15 cellular contexts compared by ENCODE assay signal in genomic region chr11:74055938-74056337, GRCh38. TPM values are rescaled to one million over a fixed set of nuclear protein-coding genes. Genes with fewer than 3 reads are reported as not detected.
DNase-seq lines count a peak whose midpoint lies in the region; ATAC-seq, FAIRE-seq and TF ChIP-seq lines count a peak whose summit lies in the region.
"Had no signal": no experiment of that assay in that cellular context is flagged by ENCODE, and none has a peak within 500 bp of the region (broad histone marks: within the 10 kb centered on the region; RNA-seq: fewer than 3 reads in every experiment).

No MANE protein-coding gene starts in this region.

- no peaks in the 10 kb centered on the region for H3K27me3 ChIP-seq in smooth muscle cell (ENCODE audit: low read depth)
- H3K27me3 ChIP-seq: colonic mucosa, stomach had no signal

- in situ Hi-C loops in SK-MEL-5 (cut with HindIII; ENCODE audit: low pct_unique_long_range_greater_than_20kb, low sequenced_read_pairs): no loop called here

- no peak overlapping the region for H3K4me3 ChIP-seq in fibroblast of the aortic adventitia (ENCODE audit: low read depth, low read length)
- H3K4me3 ChIP-seq in smooth muscle cell: no peak overlapping the region
- H3K4me3 ChIP-seq: colonic mucosa, stomach had no signal

- ATAC-seq in GM18502 (IDR thresholded peaks at IDR 0.05; ENCODE audit: poor library complexity, unreplicated experiment): no peak
- ATAC-seq: Right ventricle myocardium inferior had no signal

- no peaks in the 10 kb centered on the region for H3K36me3 ChIP-seq in smooth muscle cell (ENCODE audit: low read depth)
- H3K36me3 ChIP-seq: colonic mucosa had no signal

- no peaks in the 10 kb centered on the region for H3K9me3 ChIP-seq in smooth muscle cell (replicated peaks; ENCODE audit: low read depth)
- H3K9me3 ChIP-seq: colonic mucosa, stomach had no signal

- H4K20me1 ChIP-seq in smooth muscle cell (ENCODE audit: low read depth): no peaks in the 10 kb centered on the region

- peaks cover 8% of the 10 kb centered on the region for H3K4me1 ChIP-seq in smooth muscle cell (ENCODE audit: low read depth)
- H3K4me1 ChIP-seq: colonic mucosa, stomach had no signal

- no peak overlapping the region for H3K9ac ChIP-seq in smooth muscle cell (ENCODE audit: low read depth)

- DNase-seq in DMS 273 (lab: John Stamatoyannopoulos, UW; ENCODE audit: unreplicated experiment) (peak; percentile 2), DMS 273 treated with DMSO at 0.1 percent for 48 hours (lab: John Stamatoyannopoulos, UW) (no peak), SK-MEL-5 (ENCODE audit: low read depth, low spot score) (peak; percentile 52), fibroblast of the aortic adventitia (ENCODE audit: low read depth) (peak; percentile 35), smooth muscle cell (lab: John Stamatoyannopoulos, UW; ENCODE audit: unreplicated experiment) (no peak), D721Med (ENCODE audit: insufficient read length, low spot score) (no peak), C1 segment of cervical spinal cord (lab: John Stamatoyannopoulos, UW) (no peak)
- DNase-seq: activated B cell treated with CpG ODN at 0.5 μM for 24 hours; colonic mucosa; NCI-H1092; stimulated activated CD4-positive, alpha-beta T cell treated with anti-CD3 and anti-CD28 coated beads, Interleukin-1b, Interleukin-23, amount 100 ng/mL, for 48 hours; stomach had no signal

- H3K79me2 ChIP-seq in smooth muscle cell (ENCODE audit: low read depth): no peaks in the 10 kb centered on the region

- no peak overlapping the region for H2AFZ ChIP-seq in smooth muscle cell (ENCODE audit: low read depth)

- no peak for FAIRE-seq in D721Med (lab: Jason Lieb, UNC)

- H3K4me2 ChIP-seq in smooth muscle cell: peak overlapping the region; percentile 71

- TF ChIP-seq CTCF in fibroblast of the aortic adventitia (IDR thresholded peaks at IDR 0.05; ENCODE audit: insufficient read depth, low read length) (no peak), smooth muscle cell (IDR thresholded peaks at IDR 0.05; ENCODE audit: borderline replicate concordance, insufficient read depth, poor library complexity, severe bottlenecking) (no peak), D721Med (IDR thresholded peaks at IDR 0.05; ENCODE audit: insufficient read depth, missing control alignments) (no peak)

- no peaks in the 10 kb centered on the region for H3F3A ChIP-seq in smooth muscle cell (ENCODE audit: low read depth)

- peak overlapping the region; percentile 49 for H3K27ac ChIP-seq in smooth muscle cell (ENCODE audit: low read depth)
- H3K27ac ChIP-seq: 22Rv1, colonic mucosa, stomach had no signal

RNA-seq across cellular contexts. Expression of gene UCP3, which starts 47.1 kb away (rescaled TPM):
- 0.29 TPM in 1 of 2 replicates, not detected in the other for total RNA-seq in SK-MEL-5 (2014; rRNA removed; shearing (Covaris generic))
- polyA plus RNA-seq in SK-MEL-5 (2015; cell fraction: cytosol; rRNA removed): 0.42 and 3.5 TPM in 2 replicates
- 5.5 and 6.7 TPM in 2 replicates for polyA plus RNA-seq in SK-MEL-5 (2015; cell fraction: nucleus; rRNA removed)
- total RNA-seq in fibroblast of the aortic adventitia (ENCODE audit: low replicate concordance): 0.54 TPM in 1 of 2 replicates, not detected in the other
- 0.54 and 0.85 TPM in 2 replicates for total RNA-seq in smooth muscle cell
- polyA plus RNA-seq in smooth muscle cell: 0.57 and 0.88 TPM in 2 replicates

Comparison
In these comparisons a context has a peak if more than half of its experiments do, and no peak if none do; other contexts are left out.
1. DNase-seq: peak in DMS 273 (single experiment), SK-MEL-5 (single experiment) and fibroblast of the aortic adventitia (single experiment); none in DMS 273 treated with DMSO at 0.1 percent for 48 hours (single experiment), smooth muscle cell (single experiment), D721Med (single experiment) and C1 segment of cervical spinal cord (0 of 14).